ENCODE assay signal across 8 cellular contexts in genomic region chr15:52678468-52679231, GRCh38. TPM values are rescaled to one million over a fixed set of nuclear protein-coding genes. Genes with fewer than 3 reads are reported as not detected.
A peak's percentile ranks its signal among the peaks of the same experiment; 100 is the strongest.
DNase-seq lines count a peak whose midpoint lies in the region; ATAC-seq and TF ChIP-seq lines count a peak whose summit lies in the region.

No MANE protein-coding gene starts in this region.

- TF ChIP-seq EP300 in SK-N-SH (IDR thresholded peaks at IDR 0.05; ENCODE audit: borderline replicate concordance in 1 of 2, low read depth in 1 of 2, low read length in 1 of 2): no peak

- peak; percentile 60 for ATAC-seq in CD8-positive, alpha-beta T cell
- peak; percentile 10 for ATAC-seq in GM19467 (IDR thresholded peaks at IDR 0.05; ENCODE audit: unreplicated experiment)
- ATAC-seq in heart right ventricle: peak; percentile 68 to 86 (median 72)

- peak overlapping the region; percentile 91 for H2AFZ ChIP-seq in SK-N-SH (ENCODE audit: low read depth)

- H4K20me1 ChIP-seq in SK-N-SH (ENCODE audit: insufficient read depth): no peaks in the 10 kb centered on the region

- H3K4me3 Mint-ChIP-seq in CD8-positive, alpha-beta T cell: peak overlapping the region; percentile 99

- H3K27me3 ChIP-seq in CD8-positive, alpha-beta T cell (ENCODE audit: insufficient read depth, low read length): no peaks in the 10 kb centered on the region
- H3K27me3 ChIP-seq in SK-N-SH (ENCODE audit: insufficient read depth): no peaks in the 10 kb centered on the region
- H3K27me3 ChIP-seq in heart right ventricle: no peaks in the 10 kb centered on the region

- peaks cover 13% of the 10 kb centered on the region for H3K36me3 ChIP-seq in CD8-positive, alpha-beta T cell (ENCODE audit: insufficient read depth, low read length)
- peaks cover 10 to 25% of the 10 kb centered on the region in 2 experiments for H3K36me3 ChIP-seq in SK-N-SH (replicated peaks in 1 of 2; ENCODE audit: control insufficient read depth in 1 of 2, insufficient read depth in 2 of 2, low read length in 1 of 2)
- H3K36me3 ChIP-seq in heart right ventricle: peaks cover 0 to 39% (median 20%) of the 10 kb centered on the region in 9 donors
- H3K36me3 ChIP-seq in urinary bladder (ENCODE audit: insufficient read depth): no peaks in the 10 kb centered on the region

- peak overlapping the region; percentile 86 for H3K4me3 ChIP-seq in CD8-positive, alpha-beta T cell (ENCODE audit: low read depth, low read length)
- H3K4me3 ChIP-seq in SK-N-SH (ENCODE audit: low read depth in 2 of 2, low read length in 1 of 2): peak overlapping the region; percentile 70 to 76
- peak overlapping the region; percentile 74 to 95 (median 89) for H3K4me3 ChIP-seq in heart right ventricle
- peak overlapping the region; percentile 93 for H3K4me3 ChIP-seq in urinary bladder (ENCODE audit: low read depth, low read length)

- H3K27me3 Mint-ChIP-seq in CD8-positive, alpha-beta T cell (ENCODE audit: low read depth): no peaks in the 10 kb centered on the region

- CTCF ChIA-PET in CD8-positive, alpha-beta T cell (lab: Charles Lee): interaction anchor here (1.8 kb wide), 1 partner anchor 9 kb away, joined by 6 read pairs; no protein-coding TSS in a partner anchor
- CTCF ChIA-PET in SK-N-SH (lab: Yijun Ruan, JAX): interaction anchor here (0.5 to 1.6 kb wide), 4 partner anchors 56 to 475 kb away, joined by 3 to 11 read pairs (median 3); no protein-coding TSS in a partner anchor

- H3K4me1 Mint-ChIP-seq in CD8-positive, alpha-beta T cell (ENCODE audit: low read depth): peaks cover 58% of the 10 kb centered on the region

- no peaks in the 10 kb centered on the region for H3K9me3 Mint-ChIP-seq in CD8-positive, alpha-beta T cell

- TF ChIP-seq CTCF in CD8-positive, alpha-beta T cell (IDR thresholded peaks at IDR 0.05): peak; percentile 20
- no peak; the same call in 1 of the 2 replicates for TF ChIP-seq CTCF in SK-N-SH (IDR thresholded peaks at IDR 0.05)
- peak in 1 of 9 donors; percentile 20 for TF ChIP-seq CTCF in heart right ventricle (IDR thresholded peaks at IDR 0.05)

- H3K79me2 ChIP-seq in SK-N-SH (ENCODE audit: insufficient read depth): peaks cover 15% of the 10 kb centered on the region; the same call in 1 of the 2 replicates

- no peak for TF ChIP-seq RAD21 in SK-N-SH (IDR thresholded peaks at IDR 0.05; ENCODE audit: low read length)

- peak; percentile 39 to 81 (median 65) for DNase-seq in CD8-positive, alpha-beta T cell
- DNase-seq in HT-29 (ENCODE audit: low spot score) (peak; percentile 79), SK-N-SH (peak; percentile 70), heart right ventricle (peak; percentile 67), posterior cingulate gyrus (peak in 8 of 10 donors; percentile 26 to 93 (median 44))
- DNase-seq in activated naive CD8-positive, alpha-beta T cell treated with anti-CD3 and anti-CD28 coated beads, Interleukin-2, amount 50 U/mL, for 16 hours (ENCODE audit: low read depth, low spot score): peak; percentile 4

- peaks cover 11% of the 10 kb centered on the region for H3F3A ChIP-seq in SK-N-SH (replicated peaks; ENCODE audit: insufficient read depth)

- peak overlapping the region; percentile 97 for H3K27ac ChIP-seq in CD8-positive, alpha-beta T cell (ENCODE audit: low read depth, low read length)
- H3K27ac ChIP-seq in SK-N-SH (ENCODE audit: low read depth in 2 of 2, low read length in 1 of 2): peak overlapping the region; percentile 85 to 87
- peak overlapping the region; percentile 95 to 99 (median 97) for H3K27ac ChIP-seq in heart right ventricle
- peak overlapping the region; percentile 96 for H3K27ac ChIP-seq in urinary bladder (ENCODE audit: low read depth)

- peaks cover 51% of the 10 kb centered on the region for H3K4me1 ChIP-seq in CD8-positive, alpha-beta T cell (ENCODE audit: insufficient read depth, low read length)
- H3K4me1 ChIP-seq in SK-N-SH (ENCODE audit: control insufficient read depth in 1 of 2, insufficient read depth in 2 of 2, low read depth in 1 of 2, low read length in 1 of 2) (peaks cover 3 to 9% of the 10 kb centered on the region in 2 experiments; a peak in 2 of 4 replicates), heart right ventricle (peaks cover 0 to 58% (median 51%) of the 10 kb centered on the region in 9 donors), urinary bladder (ENCODE audit: insufficient read depth) (no peaks in the 10 kb centered on the region)

- POLR2A ChIA-PET in CD8-positive, alpha-beta T cell (lab: Charles Lee): interaction anchor here (1.0 to 1.8 kb wide), 8 partner anchors 35 to 499 kb away, joined by 3 to 10 read pairs (median 4); no protein-coding TSS in a partner anchor
- POLR2A ChIA-PET in SK-N-SH (lab: Yijun Ruan, JAX): interaction anchor here (1.4 kb wide), 1 partner anchor 27 kb away, joined by 5 read pairs; no protein-coding TSS in a partner anchor

- no peaks in the 10 kb centered on the region for H3K9me2 ChIP-seq in SK-N-SH

- peaks cover 39% of the 10 kb centered on the region for H3K36me3 Mint-ChIP-seq in CD8-positive, alpha-beta T cell

- H3K27ac Mint-ChIP-seq in CD8-positive, alpha-beta T cell: peak overlapping the region; percentile 100

- intact Hi-C loops in CD8-positive, alpha-beta T cell (cut with DNase I, micrococcal nuclease): loop anchor here (1.0 to 10.0 kb wide), 13 partner anchors 14 to 944 kb away; partner anchors contain the start of genes LYSMD2 (in 2 of the 2), ARPP19 (in 1 of the 2) and LEO1 (in 1 of the 2)
- intact Hi-C loops in heart right ventricle (cut with DNase I): loop anchor here in 6 of 10 donors (2.0 to 10.0 kb wide), 5 partner anchors 26 to 664 kb away; partner anchors contain the start of gene MAPK6 (in 1 of the 6)
- intact Hi-C loops in posterior cingulate gyrus (cut with DNase I): loop anchor here (1.0 to 5.0 kb wide), 3 partner anchors 110 to 421 kb away; partner anchors contain the start of gene MYO5A

- H3K9me3 ChIP-seq in CD8-positive, alpha-beta T cell (ENCODE audit: low read length): no peaks in the 10 kb centered on the region
- H3K9me3 ChIP-seq in SK-N-SH (no peaks in the 10 kb centered on the region), heart right ventricle (no peaks in the 10 kb centered on the region)

- H3K9ac ChIP-seq in SK-N-SH: peak overlapping the region; percentile 67

- peak overlapping the region; percentile 81 for H3K4me2 ChIP-seq in SK-N-SH

- WGBS in SK-N-SH (ENCODE audit: low lambda C conversion rate): 0% methylated on average over 23 of the region's 70 CpGs
- 0 to 1% methylated on average over 63 to 70 of the region's 70 CpGs for WGBS in heart right ventricle, 2 donors
- under 1% methylated on average over 70 of the region's 70 CpGs for WGBS in urinary bladder

TF ChIP-seq in SK-N-SH, 30 proteins besides CTCF, POLR2A, EP300 and RAD21:
- no peak for TF ChIP-seq RFX5 (IDR thresholded peaks at IDR 0.05; ENCODE audit: low read length)
- peak; percentile 40; the same call in 1 of the 2 replicates for TF ChIP-seq GABPA (IDR thresholded peaks at IDR 0.05; ENCODE audit: low read depth)
- TF ChIP-seq TAF1 (IDR thresholded peaks at IDR 0.05; ENCODE audit: borderline replicate concordance, low read depth, low read length): peak; percentile 14; the same call in 1 of the 2 replicates

RNA-seq across cellular contexts. Expression of gene ATOSA, which starts 0.5 kb away (rescaled TPM):
- 100 to 1,000 TPM; 133 to 134 TPM for total RNA-seq in CD8-positive, alpha-beta T cell
- 5.3 and 6.8 TPM in 2 replicates for total RNA-seq in HT-29 (2014; rRNA removed; shearing (Covaris generic))
- polyA plus RNA-seq in SK-N-SH (2012; rRNA removed) (7.4 and 10.9 TPM in 2 replicates), heart right ventricle (10 to 100 TPM in 1 of 2 donors, 1 to 10 TPM in 1; 8.7 to 98.1 TPM), urinary bladder (24.1 TPM)
- polyA plus RNA-seq in SK-N-SH (2012; cell fraction: cytosol; rRNA removed): 8.2 and 9.2 TPM in 2 replicates
- polyA plus RNA-seq in SK-N-SH (2012; cell fraction: nucleus; rRNA removed): 23.1 and 33.3 TPM in 2 replicates
- total RNA-seq in heart right ventricle (10 to 100 TPM; 18.9 to 36.4 (median 30.3) TPM), urinary bladder (101 TPM)

Comparison
In these comparisons a context has a peak if more than half of its experiments do, and no peak if none do; other contexts are left out.
1. Peak in every context shown above with its lines: DNase-seq, ATAC-seq, H3K4me3 ChIP-seq and H3K27ac ChIP-seq.
2. ATAC-seq: peak in every context shown above with its lines; median percentile 72 in heart right ventricle; 60 in CD8-positive, alpha-beta T cell; 10 in GM19467.
3. DNase-seq: peak in every context shown above with its lines; median percentile 79 in HT-29; 70 in SK-N-SH; 67 in heart right ventricle; 65 in CD8-positive, alpha-beta T cell; 44 in posterior cingulate gyrus; 4 in activated naive CD8-positive, alpha-beta T cell treated with anti-CD3 and anti-CD28 coated beads, Interleukin-2, amount 50 U/mL, for 16 hours.